ENCODE assay signal across 15 cellular contexts in genomic region chr4:15659768-15660394, GRCh38. TPM values are rescaled to one million over a fixed set of nuclear protein-coding genes. Genes with fewer than 3 reads are reported as not detected.
DNase-seq lines count a peak whose midpoint lies in the region; ATAC-seq and TF ChIP-seq lines count a peak whose summit lies in the region.
"Had no signal": no experiment of that assay in that cellular context is flagged by ENCODE, and none has a peak within 500 bp of the region (broad histone marks: within the 10 kb centered on the region; RNA-seq: fewer than 3 reads in every experiment).

No MANE protein-coding gene starts in this region.

- TF ChIP-seq POLR2A in adrenal gland (IDR thresholded peaks at IDR 0.05) = no peak

- H3K27me3 Mint-ChIP-seq in stimulated activated memory B cell treated with anti-CD40 and anti-IgM and Interleukin-4, amounts not matched to agents 10 μg/mL and 1 μg/mL and 100 μg/mL, for 72 hours = no peaks in the 10 kb centered on the region
- H3K27me3 Mint-ChIP-seq: activated naive CD8-positive, alpha-beta T cell had no signal

- no peaks in the 10 kb centered on the region for H3K36me3 Mint-ChIP-seq in stimulated activated memory B cell treated with anti-CD40 and anti-IgM and Interleukin-4, amounts not matched to agents 10 μg/mL and 1 μg/mL and 100 μg/mL, for 72 hours
- H3K36me3 Mint-ChIP-seq: activated naive CD8-positive, alpha-beta T cell; mesothelial cell of epicardium had no signal

- DNase-seq in AG10803 (ENCODE audit: low read depth) (peak; percentile 82), adrenal gland (peak in 4 of 7 donors; percentile 25 to 58 (median 45)), lung (ENCODE audit: low spot score) (peak; percentile 40), PC-3 (no peak), NCI-H1092 (lab: John Stamatoyannopoulos, UW) (no peak)
- DNase-seq: DMS153; gastrocnemius medialis; NCI-H226; stimulated activated CD4-positive, alpha-beta T cell treated with anti-CD3 and anti-CD28 coated beads, Interleukin-1b, Interleukin-23, amount 100 ng/mL, for 48 hours had no signal

- H4K20me1 ChIP-seq in Loucy (ENCODE audit: insufficient read depth, low read length, poor library complexity, severe bottlenecking) = no peaks in the 10 kb centered on the region
- no peaks in the 10 kb centered on the region for H4K20me1 ChIP-seq in PC-3 (ENCODE audit: low read length)

- H3K4me3 ChIP-seq in AG10803 (ENCODE audit: low read length) (no peak overlapping the region), Loucy (ENCODE audit: low read length, poor library complexity, severe bottlenecking) (no peak overlapping the region), adrenal gland (no peak overlapping the region), lung (no peak overlapping the region), PC-3 (ENCODE audit: low read length) (no peak overlapping the region)
- H3K4me3 ChIP-seq: gastrocnemius medialis had no signal

- ATAC-seq in lung (ENCODE audit: insufficient read depth, low FRiP score) (peak; percentile 6), PC-3 (no peak), GM21786 (IDR thresholded peaks at IDR 0.05; ENCODE audit: unreplicated experiment) (no peak)
- ATAC-seq in stimulated activated memory B cell treated with anti-CD40 and anti-IgM and Interleukin-4, amounts not matched to agents 10 μg/mL and 1 μg/mL and 100 μg/mL, for 72 hours = no peak
- ATAC-seq: gastrocnemius medialis had no signal

- H3K4me3 Mint-ChIP-seq in stimulated activated memory B cell treated with anti-CD40 and anti-IgM and Interleukin-4, amounts not matched to agents 10 μg/mL and 1 μg/mL and 100 μg/mL, for 72 hours = no peak overlapping the region
- H3K4me3 Mint-ChIP-seq: activated naive CD8-positive, alpha-beta T cell; mesothelial cell of epicardium; T-helper 2 cell treated with Interferon-gamma antibody and Interleukin-4, amounts not matched to agents 5 μg/mL and 100 μg/mL, for 36 hours had no signal

- H3F3A ChIP-seq in Loucy (ENCODE audit: low read depth) = no peaks in the 10 kb centered on the region
- no peaks in the 10 kb centered on the region for H3F3A ChIP-seq in PC-3 (ENCODE audit: low read length, unreplicated experiment)

- H3K79me2 ChIP-seq in Loucy (ENCODE audit: insufficient read depth, low read length) (peaks cover 12% of the 10 kb centered on the region; the same call in 1 of the 2 replicates), PC-3 (ENCODE audit: low read length) (no peaks in the 10 kb centered on the region; the same call in 1 of the 2 replicates)

- H3K27me3 ChIP-seq in Loucy (ENCODE audit: insufficient read depth, low read length, poor library complexity, severe bottlenecking) (no peaks in the 10 kb centered on the region), adrenal gland (no peaks in the 10 kb centered on the region), lung (ENCODE audit: control insufficient read depth, insufficient read depth) (no peaks in the 10 kb centered on the region), PC-3 (ENCODE audit: low read length) (no peaks in the 10 kb centered on the region)
- H3K27me3 ChIP-seq: gastrocnemius medialis had no signal

- H3K9me2 ChIP-seq in Loucy (replicated peaks; ENCODE audit: low read depth, low read length) (no peaks in the 10 kb centered on the region), PC-3 (replicated peaks; ENCODE audit: low read length) (no peaks in the 10 kb centered on the region)

- CTCF ChIA-PET in PC-3 (lab: Charles Lee) = no interaction called here

- H3K27ac Mint-ChIP-seq in stimulated activated memory B cell treated with anti-CD40 and anti-IgM and Interleukin-4, amounts not matched to agents 10 μg/mL and 1 μg/mL and 100 μg/mL, for 72 hours = no peak overlapping the region
- H3K27ac Mint-ChIP-seq: activated naive CD8-positive, alpha-beta T cell; mesothelial cell of epicardium; T-helper 2 cell treated with Interferon-gamma antibody and Interleukin-4, amounts not matched to agents 5 μg/mL and 100 μg/mL, for 36 hours had no signal

- H3K9me3 ChIP-seq in Loucy (ENCODE audit: insufficient read depth, low read depth, low read length) (no peaks in the 10 kb centered on the region), adrenal gland (replicated peaks in 1 of 3) (no peaks in the 10 kb centered on the region), lung (ENCODE audit: control insufficient read depth in 2 of 2, insufficient read depth in 1 of 2, low read length in 1 of 2) (no peaks in the 10 kb centered on the region), PC-3 (ENCODE audit: low read length) (no peaks in the 10 kb centered on the region)
- H3K9me3 ChIP-seq: gastrocnemius medialis had no signal

- intact Hi-C loops in adrenal gland (cut with DNase I) = loop anchor here in 1 of 2 donors (10.0 kb wide), 1 partner anchor 425 kb away; no protein-coding TSS in a partner anchor
- intact Hi-C loops in PC-3 (cut with micrococcal nuclease) = no loop called here

- no peaks in the 10 kb centered on the region for H3K36me3 ChIP-seq in Loucy (ENCODE audit: insufficient read depth, low read length)
- no peaks in the 10 kb centered on the region for H3K36me3 ChIP-seq in adrenal gland (replicated peaks in 1 of 2)
- H3K36me3 ChIP-seq in lung (ENCODE audit: control insufficient read depth in 2 of 2, insufficient read depth in 2 of 2, low read length in 2 of 2) = no peaks in the 10 kb centered on the region
- no peaks in the 10 kb centered on the region for H3K36me3 ChIP-seq in PC-3 (ENCODE audit: low read depth, low read length)
- H3K36me3 ChIP-seq: gastrocnemius medialis had no signal

- no peaks in the 10 kb centered on the region for H3K9me3 Mint-ChIP-seq in stimulated activated memory B cell treated with anti-CD40 and anti-IgM and Interleukin-4, amounts not matched to agents 10 μg/mL and 1 μg/mL and 100 μg/mL, for 72 hours
- H3K9me3 Mint-ChIP-seq: mesothelial cell of epicardium; T-helper 2 cell treated with Interferon-gamma antibody and Interleukin-4, amounts not matched to agents 5 μg/mL and 100 μg/mL, for 36 hours had no signal

- H3K27ac ChIP-seq in adrenal gland (peak overlapping the region in 2 of 5 donors; percentile 54 to 59), lung (ENCODE audit: low read depth in 1 of 2, low read length in 1 of 2) (no peak overlapping the region), PC-3 (ENCODE audit: low read length) (no peak overlapping the region)
- H3K27ac ChIP-seq: gastrocnemius medialis had no signal

- H3K9ac ChIP-seq in Loucy (ENCODE audit: low read depth, low read length, poor library complexity, severe bottlenecking) (peak overlapping the region; percentile 8), PC-3 (ENCODE audit: low read length) (no peak overlapping the region)

- no TSS peak for BruUV-seq in PC-3 (replicated peaks; lab: Mats Ljungman, UMichigan)

- 80 to 91% (median 88%) methylated on average over 4 of the region's 4 CpGs for WGBS in adrenal gland, 4 donors
- WGBS in lung, 2 donors = 67 to 86% methylated on average over 4 of the region's 4 CpGs

- peaks cover 28% of the 10 kb centered on the region for H3K4me1 ChIP-seq in Loucy (ENCODE audit: insufficient read depth, low read length, poor library complexity, severe bottlenecking)
- peaks cover 7 to 21% of the 10 kb centered on the region in 2 donors for H3K4me1 ChIP-seq in adrenal gland (replicated peaks in 1 of 2)
- peaks cover 0 to 2% of the 10 kb centered on the region in 2 donors for H3K4me1 ChIP-seq in lung (ENCODE audit: control insufficient read depth in 2 of 2, insufficient read depth in 2 of 2, low read length in 2 of 2)
- peaks cover 6% of the 10 kb centered on the region; the same call in 1 of the 2 replicates for H3K4me1 ChIP-seq in PC-3 (ENCODE audit: insufficient read depth, low read length)

- POLR2A ChIA-PET in PC-3 (lab: Charles Lee; ENCODE audit: unreplicated experiment) = no interaction called here

- H3K4me1 Mint-ChIP-seq in stimulated activated memory B cell treated with anti-CD40 and anti-IgM and Interleukin-4, amounts not matched to agents 10 μg/mL and 1 μg/mL and 100 μg/mL, for 72 hours = peaks cover 8% of the 10 kb centered on the region

- TF ChIP-seq CTCF in AG10803 (conservative IDR thresholded peaks at IDR 0.05; ENCODE audit: low read length) = no peak
- TF ChIP-seq CTCF in Loucy (conservative IDR thresholded peaks at IDR 0.05; ENCODE audit: low read length) = no peak
- no peak for TF ChIP-seq CTCF in adrenal gland (IDR thresholded peaks at IDR 0.05)
- TF ChIP-seq CTCF in lung (IDR thresholded peaks at IDR 0.05; ENCODE audit: control extremely low read depth, extremely low read depth) = no peak
- no peak for TF ChIP-seq CTCF in PC-3 (conservative IDR thresholded peaks at IDR 0.05; ENCODE audit: low read depth, low read length)

- H3K4me2 ChIP-seq in Loucy (ENCODE audit: low read depth, low read length, poor library complexity, severe bottlenecking) (no peak overlapping the region), PC-3 (ENCODE audit: low read length) (no peak overlapping the region)

- H2AFZ ChIP-seq in Loucy (ENCODE audit: low read length) = no peak overlapping the region
- no peak overlapping the region for H2AFZ ChIP-seq in PC-3 (ENCODE audit: low read length)

RNA-seq across cellular contexts. Expression of gene FBXL5, which starts 4.7 kb away (rescaled TPM):
- total RNA-seq in adrenal gland (100 to 1,000 TPM in 5 of 8 donors, 10 to 100 TPM in 3; 73.9 to 141 (median 113) TPM), lung (100 to 1,000 TPM in 1 of 2 donors, 10 to 100 TPM in 1; 98.4 to 138 TPM), PC-3 (2014; rRNA removed) (21.9 and 42.4 TPM in 2 replicates)
- polyA plus RNA-seq in adrenal gland (100 to 1,000 TPM in 1 of 3 donors, 10 to 100 TPM in 2; 42.8 to 159 (median 50.9) TPM), lung (10 to 100 TPM; 45.9 to 77.1 TPM)

RNA-seq across cellular contexts. Expression of gene FAM200B, which starts 21.7 kb away (rescaled TPM):
- total RNA-seq in adrenal gland = 10 to 100 TPM; 32.0 to 90.3 (median 61.4) TPM
- 10 to 100 TPM; 52.0 to 68.6 (median 68.6) TPM for polyA plus RNA-seq in adrenal gland
- total RNA-seq in lung = 10 to 100 TPM; 19.3 to 27.3 TPM
- polyA plus RNA-seq in lung = 10 to 100 TPM; 27.1 to 56.0 TPM
- total RNA-seq in PC-3 (2014; rRNA removed) = 20.1 and 20.7 TPM in 2 replicates

RNA-seq across cellular contexts. Expression of gene BST1, which starts 43.0 kb away (rescaled TPM):
- total RNA-seq in adrenal gland (10 to 100 TPM in 1 of 8 donors, 1 to 10 TPM in 7; 3.0 to 10.3 (median 5.1) TPM), lung (10 to 100 TPM in 1 of 2 donors, 1 to 10 TPM in 1; 9.1 to 12.8 TPM), PC-3 (2014; rRNA removed) (0.69 and 0.86 TPM in 2 replicates)
- polyA plus RNA-seq in adrenal gland (1 to 10 TPM; 2.3 to 3.2 (median 2.7) TPM), lung (10 to 100 TPM in 1 of 2 donors, 1 to 10 TPM in 1; 4.1 to 53.5 TPM)

Comparison
In these comparisons a context has a peak if more than half of its experiments do, and no peak if none do; other contexts are left out.
1. DNase-seq: peak in AG10803 (single experiment), adrenal gland (4 of 7) and lung (single experiment); none in PC-3 (single experiment) and NCI-H1092 (single experiment).